Comparison of ENCODE assay signal across 18 cellular contexts in the genomic region with DNA sequence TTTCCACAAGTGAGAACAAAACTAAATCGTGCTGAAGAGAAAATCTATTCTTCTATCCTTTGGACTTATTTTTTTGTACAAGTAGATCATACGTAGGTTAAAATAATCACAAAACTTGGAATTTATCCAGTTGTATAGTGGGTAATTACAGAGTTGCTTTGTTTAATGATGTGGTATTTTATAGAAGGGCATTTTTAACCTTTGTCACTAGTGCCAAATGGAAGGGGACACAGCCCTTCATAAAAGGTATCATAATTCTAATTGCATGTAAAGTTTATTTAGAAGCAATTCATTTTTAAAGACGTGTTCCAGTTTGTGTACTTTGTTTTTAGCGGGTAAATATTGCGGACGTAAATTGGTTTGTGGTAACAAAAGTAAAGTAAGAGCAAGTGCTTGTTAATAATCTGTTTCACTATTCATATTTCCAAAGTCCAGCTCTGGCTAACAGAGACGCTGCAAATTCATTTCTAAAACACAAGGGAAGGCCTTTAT.
DNase-seq lines count a peak whose midpoint lies in the region; FAIRE-seq and TF ChIP-seq lines count a peak whose summit lies in the region.
"Had no signal": no experiment of that assay in that cellular context is flagged by ENCODE, and none has a peak within 500 bp of the region (broad histone marks: within the 10 kb centered on the region; RNA-seq: fewer than 3 reads in every experiment).

No MANE protein-coding gene starts in this region.

- H3K4me3 ChIP-seq in keratinocyte (ENCODE audit: control insufficient read depth in 2 of 3, extremely low read depth in 1 of 3, insufficient read depth in 2 of 3, low read depth in 1 of 3, low read length in 3 of 3) (no peak overlapping the region), A673 (ENCODE audit: low read depth, low read length, poor library complexity, severe bottlenecking) (no peak overlapping the region), tibial artery (no peak overlapping the region)
- H3K4me3 ChIP-seq: A549, GM23338 had no signal

- H3K36me3 ChIP-seq in keratinocyte (ENCODE audit: control insufficient read depth in 2 of 2, extremely low read depth in 1 of 2, insufficient read depth in 2 of 2, low read length in 2 of 2) (no peaks in the 10 kb centered on the region), A673 (ENCODE audit: insufficient read depth, low read length, poor library complexity, severe bottlenecking) (no peaks in the 10 kb centered on the region), tibial artery (no peaks in the 10 kb centered on the region)

- H3K9me1 ChIP-seq in keratinocyte (ENCODE audit: control insufficient read depth, extremely low read depth, insufficient read depth, low read length): no peaks in the 10 kb centered on the region

- POLR2A ChIA-PET in A673 (lab: Charles Lee; ENCODE audit: low non-redundant PET): no interaction called here

- CTCF ChIA-PET in A673 (lab: Charles Lee): no interaction called here

- H3K9me3 ChIP-seq in keratinocyte (ENCODE audit: control insufficient read depth, low read depth, low read length): no peaks in the 10 kb centered on the region
- H3K9me3 ChIP-seq in A673 (ENCODE audit: low read depth, low read length, poor library complexity, severe bottlenecking): no peaks in the 10 kb centered on the region
- H3K9me3 ChIP-seq in tibial artery: peaks cover 0 to 7% (median 3%) of the 10 kb centered on the region in 3 donors
- H3K9me3 ChIP-seq: A549 had no signal

- no TSS peak for BruUV-seq in A673 (replicated peaks; lab: Mats Ljungman, UMichigan)

- intact Hi-C loops in A673 (cut with micrococcal nuclease; ENCODE audit: unreplicated experiment) (no loop called here), tibial artery (cut with DNase I; ENCODE audit: low total_unique reads) (no loop called here)

- H4K20me1 ChIP-seq in keratinocyte (ENCODE audit: control insufficient read depth, extremely low read depth, insufficient read depth, low read length): no peaks in the 10 kb centered on the region

- dilution Hi-C loops in keratinocyte (cut with MboI; ENCODE audit: extremely low pct_ligation_motif_present, low sequenced_read_pairs): no loop called here

- H3K9ac ChIP-seq in keratinocyte (ENCODE audit: control insufficient read depth, extremely low read depth, insufficient read depth, low read length): no peak overlapping the region

- H3K4me2 ChIP-seq in keratinocyte (ENCODE audit: control insufficient read depth, extremely low read depth, insufficient read depth, low read depth, low read length): no peak overlapping the region
- H3K4me2 ChIP-seq: A549, GM23338 had no signal

- DNase-seq in DMS79 (lab: John Stamatoyannopoulos, UW): peak; percentile 35
- DNase-seq in NCI-H1417 treated with DMSO at 0.1 percent for 48 hours (lab: John Stamatoyannopoulos, UW): peak; percentile 97
- DNase-seq in NCI-H748 (lab: John Stamatoyannopoulos, UW; ENCODE audit: unreplicated experiment): peak; percentile 90
- no peak for DNase-seq in keratinocyte (ENCODE audit: low read depth, low spot score)
- no peak for DNase-seq in A673 (ENCODE audit: low spot score)
- DNase-seq in DMS53 (lab: John Stamatoyannopoulos, UW): no peak
- DNase-seq in tibial artery: no peak
- DNase-seq: Caco-2, DND-41, NCI-H1694 treated with DMSO at 0.1 percent for 48 hours, NCI-H2171 treated with DMSO at 0.1 percent for 48 hours, NCI-H446 treated with DMSO at 0.1 percent for 48 hours, Right ventricle myocardium superior had no signal

- FAIRE-seq in keratinocyte (lab: Jason Lieb, UNC): peak; percentile 20
- FAIRE-seq: A549, G401.6, RCC 7860 had no signal

- H3K79me2 ChIP-seq in keratinocyte (ENCODE audit: control insufficient read depth, insufficient read depth, low read length): no peaks in the 10 kb centered on the region

- TF ChIP-seq CTCF in keratinocyte (optimal IDR thresholded peaks at IDR 0.05 in 1 of 3, IDR thresholded peaks at IDR 0.05 in 1 of 3, conservative IDR thresholded peaks at IDR 0.05 in 1 of 3; ENCODE audit: extremely low read depth in 1 of 3, insufficient read depth in 2 of 3, low read length in 3 of 3): no peak
- TF ChIP-seq CTCF in A673 (conservative IDR thresholded peaks at IDR 0.05; ENCODE audit: low read depth, low read length): no peak
- TF ChIP-seq CTCF in tibial artery (IDR thresholded peaks at IDR 0.05): no peak

- no peak overlapping the region for H2AFZ ChIP-seq in keratinocyte (ENCODE audit: control insufficient read depth, low read length)
- H2AFZ ChIP-seq: GM23338 had no signal

- H3K27me3 ChIP-seq in keratinocyte (ENCODE audit: control insufficient read depth, extremely low read depth, insufficient read depth, low read length) (no peaks in the 10 kb centered on the region), A673 (replicated peaks; ENCODE audit: insufficient read depth, low read depth, low read length, poor library complexity) (peaks cover 36% of the 10 kb centered on the region), tibial artery (no peaks in the 10 kb centered on the region)

- no peak overlapping the region for H3K27ac ChIP-seq in keratinocyte (ENCODE audit: control insufficient read depth, insufficient read depth, low read length)
- H3K27ac ChIP-seq in A673 (ENCODE audit: low read depth, low read length, poor library complexity, severe bottlenecking): no peak overlapping the region
- H3K27ac ChIP-seq in tibial artery: no peak overlapping the region
- H3K27ac ChIP-seq: A549, C4-2B had no signal

- no peaks in the 10 kb centered on the region for H3K4me1 ChIP-seq in keratinocyte (ENCODE audit: control insufficient read depth, extremely low read depth, insufficient read depth, low read length)
- no peaks in the 10 kb centered on the region for H3K4me1 ChIP-seq in A673 (ENCODE audit: insufficient read depth, low read length, poor library complexity, severe bottlenecking)
- no peaks in the 10 kb centered on the region for H3K4me1 ChIP-seq in tibial artery
- H3K4me1 ChIP-seq: A549, Caco-2 had no signal

Comparison
In these comparisons a context has a peak if more than half of its experiments do, and no peak if none do; other contexts are left out.
1. DNase-seq: peak in DMS79 (single experiment), NCI-H1417 treated with DMSO at 0.1 percent for 48 hours (single experiment) and NCI-H748 (single experiment); none in keratinocyte (single experiment), A673 (single experiment), DMS53 (single experiment) and tibial artery (0 of 2).